ENCODE assay signal across 8 cellular contexts in the genomic region with DNA sequence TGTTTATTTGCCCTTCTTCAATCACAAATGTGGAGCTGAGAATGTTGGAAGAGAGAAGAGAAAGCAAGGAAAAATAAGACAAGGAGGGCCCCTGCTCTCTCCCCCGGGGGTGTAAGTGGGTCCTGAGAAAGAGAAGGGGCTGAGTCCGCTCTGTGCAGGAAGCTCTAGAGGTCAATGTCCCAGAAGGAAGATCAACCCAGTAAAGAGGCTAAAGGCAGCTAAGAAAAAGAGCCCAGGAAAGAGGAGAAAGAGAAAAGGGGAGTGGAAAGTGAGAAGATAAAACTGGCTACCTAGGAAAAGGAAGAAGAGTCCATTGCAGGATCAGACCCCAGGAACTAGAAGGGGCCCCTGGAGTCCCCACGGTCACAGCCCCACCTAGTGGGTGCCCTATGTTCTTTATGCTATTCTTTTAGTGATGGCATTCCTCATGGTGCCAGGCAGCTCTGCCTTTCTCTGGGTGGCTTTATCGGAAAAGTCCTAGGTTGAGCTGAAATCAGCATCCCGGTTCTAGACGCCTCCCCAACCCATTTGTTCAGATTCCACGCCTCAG.
DNase-seq lines count a peak whose midpoint lies in the region; ATAC-seq and TF ChIP-seq lines count a peak whose summit lies in the region.

No MANE protein-coding gene starts in this region.

- ATAC-seq in GM19035 (IDR thresholded peaks at IDR 0.05; ENCODE audit: unreplicated experiment), result peak; percentile 54

- H3K36me3 ChIP-seq in skeletal muscle satellite cell (ENCODE audit: insufficient read depth, low read length), result no peaks in the 10 kb centered on the region

- H3K27me3 Mint-ChIP-seq in activated naive CD8-positive, alpha-beta T cell treated with anti-CD3 and anti-CD28 coated beads for 36 hours, result no peaks in the 10 kb centered on the region

- H3K36me3 Mint-ChIP-seq in activated naive CD8-positive, alpha-beta T cell treated with anti-CD3 and anti-CD28 coated beads for 36 hours, result no peaks in the 10 kb centered on the region

- peak; percentile 61 for TF ChIP-seq CTCF in astrocyte of the spinal cord (IDR thresholded peaks at IDR 0.05; ENCODE audit: low read depth, low read length)

- peak overlapping the region; percentile 16 for H3K4me3 ChIP-seq in astrocyte of the spinal cord (ENCODE audit: low read depth, low read length)
- H3K4me3 ChIP-seq in skeletal muscle satellite cell (ENCODE audit: low read length), result peak overlapping the region; percentile 62

- H3K9me3 ChIP-seq in skeletal muscle satellite cell (replicated peaks; ENCODE audit: low read length), result no peaks in the 10 kb centered on the region

- DNase-seq in AG08395 (ENCODE audit: low spot score) (peak; percentile 75), NCI-H1694 (lab: John Stamatoyannopoulos, UW) (peak; percentile 74), astrocyte of the spinal cord (ENCODE audit: low read depth, low spot score) (peak; percentile 65), hypothalamus (lab: John Stamatoyannopoulos, UW) (peak in 34 of 51 donors; percentile 2 to 73 (median 26))
- no peak for DNase-seq in stimulated activated CD4-positive, alpha-beta T cell treated with anti-CD3 and anti-CD28 coated beads, Interleukin-4, amount 100 ng/mL, for 24 hours
- no peak for DNase-seq in activated naive CD8-positive, alpha-beta T cell treated with anti-CD3 and anti-CD28 coated beads for 36 hours

- H3K9me3 Mint-ChIP-seq in activated naive CD8-positive, alpha-beta T cell treated with anti-CD3 and anti-CD28 coated beads for 36 hours, result peaks cover 11% of the 10 kb centered on the region

- H3K4me1 Mint-ChIP-seq in activated naive CD8-positive, alpha-beta T cell treated with anti-CD3 and anti-CD28 coated beads for 36 hours, result no peaks in the 10 kb centered on the region

- H3K4me3 Mint-ChIP-seq in activated naive CD8-positive, alpha-beta T cell treated with anti-CD3 and anti-CD28 coated beads for 36 hours, result no peak overlapping the region

- in situ Hi-C loops in astrocyte of the spinal cord (cut with HindIII; ENCODE audit: low sequenced_read_pairs), result no loop called here

- no peaks in the 10 kb centered on the region for H3K27me3 ChIP-seq in skeletal muscle satellite cell (ENCODE audit: control insufficient read depth, insufficient read depth, low read length)

- no peak overlapping the region for H3K27ac Mint-ChIP-seq in activated naive CD8-positive, alpha-beta T cell treated with anti-CD3 and anti-CD28 coated beads for 36 hours

- peak overlapping the region; percentile 77 for H3K9ac ChIP-seq in skeletal muscle satellite cell (ENCODE audit: low read depth, low read length)

- peak overlapping the region; percentile 83 for H3K4me2 ChIP-seq in skeletal muscle satellite cell (ENCODE audit: low read length)

- peaks cover 19% of the 10 kb centered on the region for H3K4me1 ChIP-seq in skeletal muscle satellite cell (ENCODE audit: control insufficient read depth, insufficient read depth, low read length)

Comparison
In these comparisons a context has a peak if more than half of its experiments do, and no peak if none do; other contexts are left out.
1. DNase-seq: peak in AG08395 (single experiment), NCI-H1694 (single experiment), astrocyte of the spinal cord (single experiment) and hypothalamus (34 of 51); none in stimulated activated CD4-positive, alpha-beta T cell treated with anti-CD3 and anti-CD28 coated beads, Interleukin-4, amount 100 ng/mL, for 24 hours (single experiment) and activated naive CD8-positive, alpha-beta T cell treated with anti-CD3 and anti-CD28 coated beads for 36 hours (single experiment).